25 cellular contexts compared by ENCODE assay signal in the genomic region with DNA sequence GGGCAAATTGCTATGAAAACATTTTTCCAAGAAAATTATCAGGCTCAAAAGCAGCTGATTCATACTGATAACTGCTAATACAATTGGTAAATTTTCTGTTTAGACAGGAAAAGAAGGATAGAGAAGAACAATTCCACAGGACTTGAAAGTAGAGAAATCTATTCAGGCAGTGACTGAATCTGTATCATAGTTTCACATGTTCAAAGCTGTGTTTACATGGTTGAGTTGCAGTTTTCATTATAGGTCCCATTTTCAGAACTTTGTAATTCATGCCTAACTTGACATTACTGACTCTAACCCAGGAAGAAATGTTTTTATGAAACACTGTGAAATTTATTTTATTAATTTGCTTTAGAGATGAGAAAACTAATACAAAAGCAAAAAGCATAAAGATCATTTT. TPM values are rescaled to one million over a fixed set of nuclear protein-coding genes. Genes with fewer than 3 reads are reported as not detected.
DNase-seq lines count a peak whose midpoint lies in the region; ATAC-seq, FAIRE-seq and TF ChIP-seq lines count a peak whose summit lies in the region.
"Had no signal": no experiment of that assay in that cellular context is flagged by ENCODE, and none has a peak within 500 bp of the region (broad histone marks: within the 10 kb centered on the region; RNA-seq: fewer than 3 reads in every experiment).

No MANE protein-coding gene starts in this region.

- no peak overlapping the region for H2BK12ac ChIP-seq in H9 (ENCODE audit: insufficient read length, low read depth, low read length)

- no peak overlapping the region for H3K27ac ChIP-seq in OCI-LY7 (ENCODE audit: low read depth, low read length, poor library complexity, severe bottlenecking)
- H3K27ac ChIP-seq in H9 (ENCODE audit: insufficient read length, low read depth, low read length), result no peak overlapping the region
- H3K27ac ChIP-seq: epithelial cell of prostate, left lung, vagina had no signal

- H3K4me1 ChIP-seq in OCI-LY7 (ENCODE audit: insufficient read depth, low read length, poor library complexity, severe bottlenecking), result peaks cover 5% of the 10 kb centered on the region
- H3K4me1 ChIP-seq in H9 (ENCODE audit: insufficient read depth, low read length), result peaks cover 3% of the 10 kb centered on the region
- H3K4me1 ChIP-seq: left lung, vagina had no signal

- H3K9ac ChIP-seq in H9 (ENCODE audit: extremely low read depth, insufficient read length, low read length), result no peak overlapping the region

- DNase-seq in OCI-LY7 (ENCODE audit: low spot score) (no peak), H54 (ENCODE audit: insufficient read length, low spot score) (no peak), H9 (no peak), kidney tubule cell (ENCODE audit: low spot score) (no peak)
- DNase-seq: activated CD4-positive, CD25-positive, alpha-beta regulatory T cell; activated CD8-positive, alpha-beta T cell treated with anti-CD3 and anti-CD28 coated beads for 36 hours; activated naive CD4-positive, alpha-beta T cell treated with anti-CD3 and anti-CD28 coated beads, Interleukin-2, amount 10 ng/mL, durations not matched to agents 7 days and 5 days; anterior cingulate cortex; C1 segment of cervical spinal cord; Calu3; caudate nucleus; HCEC 1CT; left lung; mucosa of descending colon; NCI-H1092 treated with DMSO at 0.1 percent for 48 hours; NCI-H2081; NK-92 treated with Interleukin-12 subunit alpha and Interleukin-12 subunit beta, amount 100 ng/mL, for 24 hours; T-helper 9 cell had no signal

- no peaks in the 10 kb centered on the region for H3K79me1 ChIP-seq in H9 (ENCODE audit: insufficient read depth, low read depth, low read length, poor library complexity, severe bottlenecking)

- no peak overlapping the region for H3K4me2 ChIP-seq in OCI-LY7 (ENCODE audit: low read length)
- H3K4me2 ChIP-seq in H9 (ENCODE audit: insufficient read depth, insufficient read length, low read length), result no peak overlapping the region

- H3K4me1 Mint-ChIP-seq in H9, result peaks cover 12 to 28% of the 10 kb centered on the region in 2 experiments
- H3K4me1 Mint-ChIP-seq: activated naive CD4-positive, alpha-beta T cell treated with anti-CD3 and anti-CD28 coated beads, Interleukin-2, amount 10 ng/mL, durations not matched to agents 7 days and 5 days had no signal

- H3K4me3 Mint-ChIP-seq in H9, result no peak overlapping the region
- H3K4me3 Mint-ChIP-seq: activated CD8-positive, alpha-beta T cell treated with anti-CD3 and anti-CD28 coated beads for 36 hours; activated naive CD4-positive, alpha-beta T cell treated with anti-CD3 and anti-CD28 coated beads, Interleukin-2, amount 10 ng/mL, durations not matched to agents 7 days and 5 days had no signal

- no peak overlapping the region for H3K23ac ChIP-seq in H9 (ENCODE audit: insufficient read length, low read depth, low read length)

- H3K14ac ChIP-seq in H9 (ENCODE audit: insufficient read depth, low read length), result no peak overlapping the region

- no peak for FAIRE-seq in H54 (lab: Jason Lieb, UNC)

- TF ChIP-seq POLR2A in GM18505 (IDR thresholded peaks at IDR 0.05; ENCODE audit: borderline replicate concordance, extremely low read depth, insufficient read depth, insufficient read length) (no peak), H54 (IDR thresholded peaks at IDR 0.05; ENCODE audit: low read depth, low read length) (no peak)

- CTCF ChIA-PET in OCI-LY7 (lab: Charles Lee; ENCODE audit: unreplicated experiment), result no interaction called here

- no peaks in the 10 kb centered on the region for H3K27me3 ChIP-seq in H9 (ENCODE audit: insufficient read depth, low read length)
- H3K27me3 ChIP-seq: left lung, vagina had no signal

- no peak overlapping the region for H3T11ph ChIP-seq in H9 (ENCODE audit: low read length)

- no peaks in the 10 kb centered on the region; a peak in 1 of 7 replicates for H3K36me3 Mint-ChIP-seq in H9 (ENCODE audit: insufficient read depth in 1 of 3, low read depth in 3 of 3)
- H3K36me3 Mint-ChIP-seq: activated naive CD4-positive, alpha-beta T cell treated with anti-CD3 and anti-CD28 coated beads, Interleukin-2, amount 10 ng/mL, durations not matched to agents 7 days and 5 days had no signal

- H2BK5ac ChIP-seq in H9 (ENCODE audit: insufficient read length, low read length), result no peak overlapping the region

- no peak overlapping the region for H2BK15ac ChIP-seq in H9 (ENCODE audit: low read depth, low read length)

- H3K18ac ChIP-seq in H9 (ENCODE audit: insufficient read length, low read depth, low read length), result no peak overlapping the region

- ATAC-seq in GM18858 (IDR thresholded peaks at IDR 0.05; ENCODE audit: unreplicated experiment) (peak; percentile 44), GM21447 (IDR thresholded peaks at IDR 0.05; ENCODE audit: unreplicated experiment) (peak; percentile 46), HG02973 (IDR thresholded peaks at IDR 0.05; ENCODE audit: unreplicated experiment) (peak; percentile 51), GM18505 (IDR thresholded peaks at IDR 0.05; ENCODE audit: unreplicated experiment) (no peak)
- ATAC-seq: activated CD8-positive, alpha-beta T cell treated with anti-CD3 and anti-CD28 coated beads for 36 hours; left lung; mucosa of descending colon had no signal

- no peaks in the 10 kb centered on the region for H3K9me2 ChIP-seq in OCI-LY7 (ENCODE audit: insufficient read depth, low read length)

- no peaks in the 10 kb centered on the region for H3K9me3 Mint-ChIP-seq in H9
- H3K9me3 Mint-ChIP-seq: activated CD8-positive, alpha-beta T cell treated with anti-CD3 and anti-CD28 coated beads for 36 hours; activated naive CD4-positive, alpha-beta T cell treated with anti-CD3 and anti-CD28 coated beads, Interleukin-2, amount 10 ng/mL, durations not matched to agents 7 days and 5 days had no signal

- H3K23me2 ChIP-seq in H9 (ENCODE audit: insufficient read length, low read depth, low read length, poor library complexity, severe bottlenecking), result no peaks in the 10 kb centered on the region

- H2AFZ ChIP-seq in OCI-LY7 (ENCODE audit: low read length) (peak overlapping the region; percentile 45; the same call in 1 of the 2 replicates), H9 (ENCODE audit: low read length) (no peak overlapping the region)

- no peaks in the 10 kb centered on the region for H3K36me3 ChIP-seq in OCI-LY7 (ENCODE audit: insufficient read depth, low read length)
- H3K36me3 ChIP-seq: left lung, vagina had no signal

- H4K20me1 ChIP-seq in OCI-LY7 (ENCODE audit: insufficient read depth, low read length), result no peaks in the 10 kb centered on the region
- no peaks in the 10 kb centered on the region for H4K20me1 ChIP-seq in H9 (ENCODE audit: control insufficient read depth, insufficient read depth, insufficient read length)

- H3K27me3 Mint-ChIP-seq in H9 (ENCODE audit: low read depth), result no peaks in the 10 kb centered on the region; the same call in 1 of the 2 replicates
- H3K27me3 Mint-ChIP-seq: progenitor cell of endocrine pancreas had no signal

- H3K9me3 ChIP-seq in OCI-LY7 (ENCODE audit: low read length) (no peaks in the 10 kb centered on the region), H9 (ENCODE audit: control insufficient read depth, low read depth, low read length) (no peaks in the 10 kb centered on the region)
- H3K9me3 ChIP-seq: left lung, mucosa of descending colon, vagina had no signal

- no peak overlapping the region for H4K5ac ChIP-seq in H9 (ENCODE audit: insufficient read length, low read depth, low read length)

- H4K91ac ChIP-seq in H9 (ENCODE audit: insufficient read length, low read depth, low read length), result no peak overlapping the region

- no peak for TF ChIP-seq CTCF in OCI-LY7 (conservative IDR thresholded peaks at IDR 0.05; ENCODE audit: low read length)
- no peak for TF ChIP-seq CTCF in H9 (conservative IDR thresholded peaks at IDR 0.05)

- H3K27ac Mint-ChIP-seq in H9, result no peak overlapping the region
- H3K27ac Mint-ChIP-seq: activated CD8-positive, alpha-beta T cell treated with anti-CD3 and anti-CD28 coated beads for 36 hours; activated naive CD4-positive, alpha-beta T cell treated with anti-CD3 and anti-CD28 coated beads, Interleukin-2, amount 10 ng/mL, durations not matched to agents 7 days and 5 days; progenitor cell of endocrine pancreas had no signal

- no peak overlapping the region for H4K8ac ChIP-seq in H9 (replicated peaks; ENCODE audit: insufficient read length, low read depth, low read length)

- POLR2A ChIA-PET in OCI-LY7 (lab: Charles Lee), result no interaction called here

- H3K79me2 ChIP-seq in OCI-LY7 (ENCODE audit: insufficient read depth, low read depth, low read length) (no peaks in the 10 kb centered on the region), H9 (ENCODE audit: insufficient read depth, low read length) (no peaks in the 10 kb centered on the region)

- no TSS peak for BruUV-seq in OCI-LY7 (replicated peaks; lab: Mats Ljungman, UMichigan)

- H2AK5ac ChIP-seq in H9 (ENCODE audit: insufficient read length, low read length), result no peak overlapping the region

- H3K4ac ChIP-seq in H9 (ENCODE audit: low read depth, low read length), result no peak overlapping the region

- intact Hi-C loops in OCI-LY7 (cut with micrococcal nuclease; ENCODE audit: unreplicated experiment), result no loop called here

- H3K4me3 ChIP-seq in OCI-LY7 (ENCODE audit: low read depth, low read length, poor library complexity, severe bottlenecking), result no peak overlapping the region
- H3K4me3 ChIP-seq: left lung, mucosa of descending colon, vagina had no signal

- no peak overlapping the region for H3K56ac ChIP-seq in H9 (ENCODE audit: insufficient read length, low read depth, low read length)

- no peak overlapping the region for H2BK20ac ChIP-seq in H9 (ENCODE audit: low read depth, low read length, poor library complexity, severe bottlenecking)

- no peak overlapping the region for H2BK120ac ChIP-seq in H9 (ENCODE audit: low read depth, low read length, poor library complexity, severe bottlenecking)

RNA-seq across cellular contexts. Expression of a gene that starts 43.2 kb away (rescaled TPM):
- 8.7 and 13.1 TPM in 2 replicates for total RNA-seq in OCI-LY7 (2014; rRNA removed; shearing (Covaris generic))
- 26.3 and 28.6 TPM in 2 replicates for total RNA-seq in OCI-LY7 (2022)
- 26.9 and 27.1 TPM in 2 replicates for total RNA-seq in H9 (2021)
